Comparison of ENCODE assay signal across 8 cellular contexts in the genomic region with DNA sequence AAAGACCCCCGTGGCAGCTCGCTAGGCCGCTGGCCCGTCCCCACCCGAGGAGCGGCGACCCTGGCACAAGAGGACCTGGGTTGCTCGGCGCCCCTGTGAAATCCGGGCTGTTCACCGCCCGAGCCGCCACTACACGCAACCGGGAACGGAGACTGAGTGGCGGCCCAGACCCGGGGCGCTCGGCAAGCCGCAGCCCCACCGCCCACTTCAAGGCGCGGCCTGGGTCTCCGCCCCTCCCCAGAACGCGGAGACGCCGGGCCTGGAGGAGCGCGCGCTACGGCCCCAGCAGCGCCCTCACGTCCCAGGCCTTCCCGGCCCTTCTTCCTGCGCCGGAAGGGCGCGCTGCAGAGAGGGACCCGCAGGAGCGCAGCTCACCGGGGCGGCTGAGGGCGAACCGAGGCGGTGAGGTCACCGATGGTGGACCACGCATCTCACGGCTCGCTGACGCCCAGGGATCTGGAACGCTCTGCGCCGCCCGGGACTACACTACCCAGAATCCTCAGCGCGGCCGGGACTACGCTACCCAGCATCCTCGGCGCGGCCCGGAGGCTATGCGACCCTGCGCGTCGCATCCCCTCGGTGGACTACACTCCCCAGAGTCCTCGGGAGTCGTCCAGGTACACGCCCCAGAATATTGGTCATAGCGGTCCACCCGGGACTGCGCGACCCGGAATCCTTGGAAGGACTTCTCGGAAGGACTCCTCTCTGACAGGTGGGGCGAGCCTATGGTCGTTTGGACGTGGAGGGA. TPM values are rescaled to one million over a fixed set of nuclear protein-coding genes. Genes with fewer than 3 reads are reported as not detected.
DNase-seq lines count a peak whose midpoint lies in the region; ATAC-seq and TF ChIP-seq lines count a peak whose summit lies in the region.

A gene (minus strand): TSS at position 470 of the 748 bp plus-strand sequence. CDS start 10,436 bp downstream, outside the sequence.

- H3K36me3 ChIP-seq in BLaER1, result peaks cover 14% of the 10 kb centered on the region
- no peaks in the 10 kb centered on the region for H3K36me3 ChIP-seq in colonic mucosa

- H3K9me3 ChIP-seq in BLaER1, result peaks cover 14% of the 10 kb centered on the region
- no peaks in the 10 kb centered on the region for H3K9me3 ChIP-seq in colonic mucosa

- H3K27me3 ChIP-seq in BLaER1 (no peaks in the 10 kb centered on the region), colonic mucosa (no peaks in the 10 kb centered on the region), layer of hippocampus (ENCODE audit: control insufficient read depth, insufficient read depth, low read length) (no peaks in the 10 kb centered on the region)

- intact Hi-C loops in colonic mucosa (cut with DNase I), result no loop called here

- TF ChIP-seq CTCF in colonic mucosa (IDR thresholded peaks at IDR 0.05), result no peak

- DNase-seq in GM19240 (ENCODE audit: insufficient read length, low spot score) (peak; percentile 76), NCI-H526 (lab: John Stamatoyannopoulos, UW) (peak; percentile 97 to 99), colonic mucosa (peak; percentile 95)
- DNase-seq in activated CD4-positive, alpha-beta T cell treated with anti-CD3 and anti-CD28 coated beads for 48 hours, result peak; percentile 97
- peak; percentile 88 to 92 for DNase-seq in stimulated activated CD4-positive, alpha-beta T cell treated with anti-CD3 and anti-CD28 coated beads, Interleukin-1b, Interleukin-23, amount 100 ng/mL, for 4 hours (ENCODE audit: low read depth in 2 of 2)

- peak within 1 kb of the TSS; percentile 96 for H3K27ac ChIP-seq in BLaER1
- peak within 1 kb of the TSS; percentile 86 for H3K27ac ChIP-seq in colonic mucosa
- peak within 1 kb of the TSS; percentile 92 for H3K27ac ChIP-seq in layer of hippocampus (ENCODE audit: low read depth, low read length)

- H4K20me1 ChIP-seq in BLaER1, result peaks cover 9% of the 10 kb centered on the region; the same call in 1 of the 2 replicates

- H3K4me2 ChIP-seq in BLaER1, result peak within 1 kb of the TSS; percentile 91

- peak within 1 kb of the TSS; percentile 94 for H3K4me3 ChIP-seq in BLaER1
- peak within 1 kb of the TSS; percentile 94 for H3K4me3 ChIP-seq in colonic mucosa

- H3K4me1 ChIP-seq in BLaER1 (peaks cover 29% of the 10 kb centered on the region), colonic mucosa (peaks cover 5% of the 10 kb centered on the region)

- ATAC-seq in HG03460 (IDR thresholded peaks at IDR 0.05; ENCODE audit: unreplicated experiment), result peak; percentile 97

- H3K9ac ChIP-seq in BLaER1 (peak within 1 kb of the TSS; percentile 96), colonic mucosa (ENCODE audit: low read depth in 2 of 2, low read length in 2 of 2) (peak within 1 kb of the TSS; percentile 69 to 96)

RNA-seq across cellular contexts. Expression of the gene that starts here (rescaled TPM):
- total RNA-seq in colonic mucosa, result 1 to 10 TPM; 6.2 to 6.7 TPM

Comparison
In these comparisons a context has a peak if more than half of its experiments do, and no peak if none do; other contexts are left out.
1. Peak in every context shown above with its lines: DNase-seq, ATAC-seq, H3K4me3 ChIP-seq and H3K27ac ChIP-seq.